Comparison of ENCODE assay signal across 11 cellular contexts in the genomic region with DNA sequence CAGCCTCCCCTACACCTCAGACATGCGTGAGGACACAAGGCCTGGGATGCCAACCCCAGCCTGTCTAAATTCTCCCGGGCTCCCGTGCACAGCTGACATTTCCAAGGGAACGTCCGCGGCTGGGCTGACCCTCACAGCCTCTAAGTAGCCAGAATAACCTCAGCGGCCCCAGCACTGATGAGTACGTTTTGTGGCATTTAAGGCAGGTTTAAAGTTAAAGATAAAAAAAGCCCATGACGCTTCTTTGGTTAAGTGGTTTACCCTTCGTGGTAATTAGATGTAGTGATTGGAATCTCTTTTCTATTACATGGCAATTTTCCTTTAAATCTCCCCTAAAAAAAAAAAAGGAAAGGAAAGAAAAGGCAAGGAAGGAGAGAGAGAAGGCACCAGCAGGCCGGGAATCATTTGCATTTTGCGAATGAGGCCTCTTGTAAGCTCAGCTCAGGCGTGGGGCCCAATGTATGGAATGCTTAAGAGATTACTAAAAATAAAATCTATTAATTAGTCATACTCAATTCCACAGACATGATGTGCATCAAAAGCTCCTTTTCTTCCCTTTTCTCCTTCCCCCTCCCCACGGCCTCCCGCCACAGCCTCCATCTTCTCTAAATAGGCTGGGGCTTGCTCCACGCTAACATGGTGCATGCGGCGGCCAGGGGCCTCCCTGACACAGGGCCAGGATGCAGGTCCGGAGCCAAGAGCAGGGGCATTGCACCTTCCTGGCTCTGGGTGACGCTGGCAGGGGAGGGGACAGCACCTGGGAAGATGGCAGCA. TPM values are rescaled to one million over a fixed set of nuclear protein-coding genes. Genes with fewer than 3 reads are reported as not detected.
DNase-seq lines count a peak whose midpoint lies in the region; ATAC-seq and TF ChIP-seq lines count a peak whose summit lies in the region.
"Had no signal": no experiment of that assay in that cellular context is flagged by ENCODE, and none has a peak within 500 bp of the region (broad histone marks: within the 10 kb centered on the region; RNA-seq: fewer than 3 reads in every experiment).

No MANE protein-coding gene starts in this region.

- TF ChIP-seq POLR2A in IMR-90 (IDR thresholded peaks at IDR 0.05; ENCODE audit: low read depth, low read length) = 0 out of 2 replicates have a peak, but pooled peaks have one; percentile 18

- peak; percentile 94 for ATAC-seq in IMR-90 (ENCODE audit: low read depth)
- ATAC-seq in left colon = no peak
- no peak for ATAC-seq in GM21360 (IDR thresholded peaks at IDR 0.05; ENCODE audit: unreplicated experiment)
- no peak for ATAC-seq in GM19467 (IDR thresholded peaks at IDR 0.05; ENCODE audit: unreplicated experiment)

- 38% methylated on average over 6 of the region's 20 CpGs; no CpG with 5 or more reads in 1 of the 2 experiments for WGBS in IMR-90 (ENCODE audit: extremely low coverage in 2 of 2, insufficient read length in 1 of 2), 2 experiments

- intact Hi-C loops in IMR-90 (cut with micrococcal nuclease) (no loop called here), left colon (cut with DNase I, micrococcal nuclease) (no loop called here)

- POLR2A ChIA-PET in IMR-90 (lab: Charles Lee; ENCODE audit: unreplicated experiment) = no interaction called here

- peak overlapping the region; percentile 99 for H2BK20ac ChIP-seq in IMR-90 (ENCODE audit: low read depth, low read length)

- peak overlapping the region; percentile 99 for H4K91ac ChIP-seq in IMR-90 (ENCODE audit: insufficient read depth, low read depth, low read length)

- H2AFZ ChIP-seq in IMR-90 (replicated peaks; ENCODE audit: low read length, poor library complexity) = peak overlapping the region; percentile 80
- H2AFZ ChIP-seq in neural cell (ENCODE audit: low read depth, low read length) = no peak overlapping the region

- H2AK9ac ChIP-seq in IMR-90 (replicated peaks; ENCODE audit: low read depth, low read length, poor library complexity) = peak overlapping the region; percentile 39

- H3K4me2 ChIP-seq in IMR-90 (ENCODE audit: low read depth, low read length) (peak overlapping the region; percentile 58), neural cell (ENCODE audit: low read length) (no peak overlapping the region)

- H3K9me3 ChIP-seq in IMR-90 (ENCODE audit: control insufficient read depth, insufficient read depth, low read length) (no peaks in the 10 kb centered on the region), neural cell (ENCODE audit: low read length) (no peaks in the 10 kb centered on the region)
- H3K9me3 ChIP-seq: body of pancreas had no signal

- H2AK5ac ChIP-seq in IMR-90 (ENCODE audit: low read depth, low read length) = peak overlapping the region; percentile 100

- H3K18ac ChIP-seq in IMR-90 (ENCODE audit: low read depth, low read length) = peak overlapping the region; percentile 91

- H3K4ac ChIP-seq in IMR-90 (ENCODE audit: low read depth, low read length) = peak overlapping the region; percentile 100

- 0 out of 2 replicates have a peak, but pooled peaks have one; percentile 4 for TF ChIP-seq RAD21 in IMR-90 (IDR thresholded peaks at IDR 0.05; ENCODE audit: low read length)
- no peak for TF ChIP-seq RAD21 in neural cell (conservative IDR thresholded peaks at IDR 0.05)

- H3K27me3 ChIP-seq in IMR-90 (ENCODE audit: control insufficient read depth, insufficient read depth, low read length) (no peaks in the 10 kb centered on the region), neural cell (ENCODE audit: insufficient read depth, low read depth, low read length) (no peaks in the 10 kb centered on the region)
- H3K27me3 ChIP-seq: body of pancreas had no signal

- CTCF ChIA-PET in IMR-90 (lab: Yijun Ruan, JAX) = interaction anchor here (1.0 kb wide), 1 partner anchor 27 kb away, joined by 3 read pairs; no protein-coding TSS in a partner anchor

- peaks cover 21% of the 10 kb centered on the region for H3K4me1 ChIP-seq in IMR-90 (ENCODE audit: control insufficient read depth, insufficient read depth, low read length)

- dilution Hi-C loops in IMR-90 (cut with HindIII; ENCODE audit: low sequenced_read_pairs, unreplicated experiment) = no loop called here

- H3F3A ChIP-seq in neural cell (ENCODE audit: insufficient read depth, low read length, poor library complexity, severe bottlenecking) = no peaks in the 10 kb centered on the region

- peak overlapping the region; percentile 96; the same call in 2 of the 3 replicates for H2BK15ac ChIP-seq in IMR-90 (ENCODE audit: low read depth, low read length)

- H3K23ac ChIP-seq in IMR-90 (ENCODE audit: low read depth, low read length) = peak overlapping the region; percentile 92

- peak overlapping the region; percentile 100 for H2BK120ac ChIP-seq in IMR-90 (ENCODE audit: low read depth, low read length)

- H3K79me2 ChIP-seq in neural cell (replicated peaks; ENCODE audit: insufficient read depth, low read length) = no peaks in the 10 kb centered on the region

- H3K36me3 ChIP-seq in IMR-90 (ENCODE audit: control insufficient read depth, insufficient read depth, low read length) (no peaks in the 10 kb centered on the region), neural cell (ENCODE audit: insufficient read depth, low read length) (no peaks in the 10 kb centered on the region)

- TF ChIP-seq EP300 in neural cell (conservative IDR thresholded peaks at IDR 0.05; ENCODE audit: poor library complexity, severe bottlenecking) = no peak

- peak overlapping the region; percentile 98 for H3K14ac ChIP-seq in IMR-90 (replicated peaks; ENCODE audit: low read depth, low read length)

- DNase-seq in AG20443 (ENCODE audit: low spot score) (peak; percentile 78), IMR-90 (peak; percentile 95), cardiac fibroblast (ENCODE audit: low read depth in 2 of 2) (peak; percentile 49 to 69), left colon (no peak), midbrain (lab: John Stamatoyannopoulos, UW) (no peak)
- DNase-seq: NCI-H1092; stimulated activated CD4-positive, alpha-beta T cell treated with anti-CD3 and anti-CD28 coated beads, Interleukin-4, amount 100 ng/mL, for 24 hours had no signal

- TF ChIP-seq CTCF in IMR-90 (conservative IDR thresholded peaks at IDR 0.05; ENCODE audit: low read depth, low read length) (no peak), cardiac fibroblast (IDR thresholded peaks at IDR 0.05; ENCODE audit: low read depth, low read length) (no peak), neural cell (IDR thresholded peaks at IDR 0.05; ENCODE audit: poor library complexity, severe bottlenecking) (no peak)

- H4K5ac ChIP-seq in IMR-90 (ENCODE audit: low read depth, low read length) = peak overlapping the region; percentile 96

- H3K9me2 ChIP-seq in neural cell (ENCODE audit: insufficient read depth, low read length) = no peaks in the 10 kb centered on the region

- no TSS peak for BruUV-seq in IMR-90 (replicated peaks; lab: Mats Ljungman, UMichigan)

- H3K9me1 ChIP-seq in IMR-90 (ENCODE audit: insufficient read depth, low read length) = peaks cover 13% of the 10 kb centered on the region

- H3K9ac ChIP-seq in IMR-90 (ENCODE audit: low read depth, low read length) (peak overlapping the region; percentile 62), neural cell (ENCODE audit: low read length) (peak overlapping the region; percentile 28)

- H4K8ac ChIP-seq in IMR-90 (ENCODE audit: low read depth in 2 of 2, low read length in 2 of 2) = peak overlapping the region; percentile 98

- H4K20me1 ChIP-seq in IMR-90 (ENCODE audit: insufficient read depth, low read length) (no peaks in the 10 kb centered on the region), neural cell (ENCODE audit: insufficient read depth) (no peaks in the 10 kb centered on the region)

- peak overlapping the region; percentile 98 for H2BK5ac ChIP-seq in IMR-90 (ENCODE audit: low read depth, low read length, poor library complexity, severe bottlenecking)

- H3K79me1 ChIP-seq in IMR-90 (ENCODE audit: low read depth in 1 of 2, low read length in 2 of 2) = peaks cover 0 to 25% of the 10 kb centered on the region in 2 experiments; a peak in 2 of 4 replicates

- in situ Hi-C loops in IMR-90 (cut with MboI; ENCODE audit: low sequenced_read_pairs) = no loop called here

- H3K4me3 ChIP-seq in IMR-90 (ENCODE audit: insufficient read depth, low read depth, low read length) (no peak overlapping the region), cardiac fibroblast (replicated peaks in 1 of 2; ENCODE audit: low read depth in 2 of 2, low read length in 2 of 2) (no peak overlapping the region), neural cell (ENCODE audit: low read length) (no peak overlapping the region)
- H3K4me3 ChIP-seq: body of pancreas had no signal

- peak overlapping the region; percentile 76; the same call in 1 of the 2 replicates for H3K56ac ChIP-seq in IMR-90 (ENCODE audit: extremely low read depth, insufficient read depth, low read length)

- peak overlapping the region; percentile 96 for H3K27ac ChIP-seq in IMR-90 (ENCODE audit: insufficient read depth, low read length)
- peak overlapping the region; percentile 30 for H3K27ac ChIP-seq in neural cell (ENCODE audit: low read length)

TF ChIP-seq in IMR-90, 13 proteins besides CTCF, POLR2A, EP300 and RAD21 (continues in another document):
- peak; percentile 40 for TF ChIP-seq NFE2L2 (IDR thresholded peaks at IDR 0.05; ENCODE audit: low read depth, low read length)
- no peak for TF ChIP-seq CEBPB (IDR thresholded peaks at IDR 0.05; ENCODE audit: low read depth, low read length)
- TF ChIP-seq RFX5 (IDR thresholded peaks at IDR 0.05; ENCODE audit: low read depth, low read length) = no peak

TF ChIP-seq in neural cell, 6 proteins besides CTCF, POLR2A, EP300 and RAD21 (continues in another document):
- TF ChIP-seq MXI1 (conservative IDR thresholded peaks at IDR 0.05; ENCODE audit: poor library complexity, severe bottlenecking) = no peak
- no peak for TF ChIP-seq EZH2 (IDR thresholded peaks at IDR 0.05; ENCODE audit: borderline replicate concordance, insufficient read depth, low read length, poor library complexity, severe bottlenecking)
- TF ChIP-seq POLR2AphosphoS5 (IDR thresholded peaks at IDR 0.05) = no peak
- no peak for TF ChIP-seq SMC3 (conservative IDR thresholded peaks at IDR 0.05; ENCODE audit: poor library complexity)

RNA-seq across cellular contexts. Expression of a gene that starts 44.1 kb away (rescaled TPM):
- total RNA-seq in IMR-90 (2012; rRNA removed) (2.5 and 4.2 TPM in 2 replicates), left colon (10 to 100 TPM; 31.6 to 47.0 TPM)
- polyA plus RNA-seq in IMR-90 (2012; rRNA removed) (9.3 and 10.9 TPM in 2 replicates), neural cell (19.9 and 30.8 TPM in 2 replicates)
- polyA plus RNA-seq in IMR-90 (2012; cell fraction: cytosol; rRNA removed) = 8.0 and 18.4 TPM in 2 replicates
- polyA plus RNA-seq in IMR-90 (2012; cell fraction: nucleus; rRNA removed; ENCODE audit: low replicate concordance) = 21.0 and 35.8 TPM in 2 replicates
- polyA minus RNA-seq in neural cell = 7.8 and 8.2 TPM in 2 replicates

Comparison
In these comparisons a context has a peak if more than half of its experiments do, and no peak if none do; other contexts are left out.
1. DNase-seq: peak in AG20443 (single experiment), IMR-90 (single experiment) and cardiac fibroblast (2 of 2); none in left colon (0 of 2) and midbrain (single experiment).